Comparison of ENCODE assay signal across 7 cellular contexts in genomic region chr18:47754311-47755101, GRCh38.
DNase-seq lines count a peak whose midpoint lies in the region; ATAC-seq and TF ChIP-seq lines count a peak whose summit lies in the region.

No MANE protein-coding gene starts in this region.

- H3K36me3 Mint-ChIP-seq in nephron (ENCODE audit: low read depth): no peaks in the 10 kb centered on the region

- intact Hi-C loops in dorsolateral prefrontal cortex (cut with DNase I): loop anchor here (2.0 to 10.0 kb wide), 2 partner anchors 538 to 650 kb away; no protein-coding TSS in a partner anchor

- H3K27ac ChIP-seq in dorsolateral prefrontal cortex: no peak overlapping the region

- peak; percentile 94 for TF ChIP-seq CTCF in GM12873 (IDR thresholded peaks at IDR 0.05; ENCODE audit: insufficient read depth, low read depth, low read length, missing control alignments)
- peak; percentile 66 for TF ChIP-seq CTCF in WI38 (IDR thresholded peaks at IDR 0.05; ENCODE audit: low read depth, low read length)
- TF ChIP-seq CTCF in dorsolateral prefrontal cortex (IDR thresholded peaks at IDR 0.05 in 54 of 56, conservative IDR thresholded peaks at IDR 0.05 in 2 of 56; ENCODE audit: low read depth in 1 of 56, partially characterized antibody in 56 of 56): peak; percentile 19 to 80 (median 64)
- peak; percentile 56 to 61 (median 57) for TF ChIP-seq CTCF in nephron (IDR thresholded peaks at IDR 0.05; ENCODE audit: unreplicated experiment in 3 of 3)

- peaks cover 46% of the 10 kb centered on the region for H3K27me3 Mint-ChIP-seq in nephron (ENCODE audit: low read depth)

- ATAC-seq in HG03354 (IDR thresholded peaks at IDR 0.05; ENCODE audit: poor library complexity, severe bottlenecking, unreplicated experiment) (no peak), GM18907 (IDR thresholded peaks at IDR 0.05; ENCODE audit: unreplicated experiment) (no peak)

- H3K27me3 ChIP-seq in dorsolateral prefrontal cortex: peaks cover 0 to 21% (median 0%) of the 10 kb centered on the region in 45 donors

- no peak overlapping the region for H3K27ac Mint-ChIP-seq in nephron

- H3K9me3 Mint-ChIP-seq in nephron: peaks cover 6% of the 10 kb centered on the region

- H3K4me1 Mint-ChIP-seq in nephron: no peaks in the 10 kb centered on the region

- no peak overlapping the region for H3K4me3 ChIP-seq in WI38 (ENCODE audit: low read depth, low read length)
- peak overlapping the region in 3 of 59 donors; percentile 15 to 26 (median 24) for H3K4me3 ChIP-seq in dorsolateral prefrontal cortex

- H3K4me3 Mint-ChIP-seq in nephron: peak overlapping the region in 1 of 3 experiments; percentile 37

- DNase-seq in NCI-H1105 (lab: John Stamatoyannopoulos, UW) (peak; percentile 54), dorsolateral prefrontal cortex (no peak)
